11 cellular contexts compared by ENCODE assay signal in genomic region chr3:134367869-134368750, GRCh38. TPM values are rescaled to one million over a fixed set of nuclear protein-coding genes. Genes with fewer than 3 reads are reported as not detected.
DNase-seq lines count a peak whose midpoint lies in the region; ATAC-seq and TF ChIP-seq lines count a peak whose summit lies in the region.
"Had no signal": no experiment of that assay in that cellular context is flagged by ENCODE, and none has a peak within 500 bp of the region (broad histone marks: within the 10 kb centered on the region; RNA-seq: fewer than 3 reads in every experiment).

No MANE protein-coding gene starts in this region.

- peaks cover 41% of the 10 kb centered on the region for H3K79me2 ChIP-seq in GM23338 (replicated peaks; ENCODE audit: insufficient read depth)

- H3K27ac Mint-ChIP-seq in GM23338, result peak overlapping the region; percentile 70; the same call in 1 of the 2 replicates

- H3K4me3 Mint-ChIP-seq in GM23338, result no peak overlapping the region

- H3K9ac ChIP-seq in adipocyte (ENCODE audit: low read length), result peak overlapping the region; percentile 99
- H3K9ac ChIP-seq in stomach smooth muscle (ENCODE audit: low read length in 2 of 2), result no peak overlapping the region

- TF ChIP-seq CTCF in GM23338 (conservative IDR thresholded peaks at IDR 0.05; ENCODE audit: low read depth in 2 of 2), result no peak

- peaks cover 88% of the 10 kb centered on the region for H3K36me3 Mint-ChIP-seq in GM23338 (ENCODE audit: low read depth)

- no peaks in the 10 kb centered on the region for H3K9me3 ChIP-seq in adipocyte (ENCODE audit: control insufficient read depth, low read length)
- H3K9me3 ChIP-seq in stomach smooth muscle (ENCODE audit: control insufficient read depth in 2 of 2, low read length in 2 of 2), result no peaks in the 10 kb centered on the region

- no peak overlapping the region for H3K27ac ChIP-seq in GM23338 (ENCODE audit: low read depth)
- H3K27ac ChIP-seq in stomach smooth muscle (ENCODE audit: low read length), result peak overlapping the region; percentile 76

- no peak overlapping the region for H2AFZ ChIP-seq in GM23338

- peaks cover 69% of the 10 kb centered on the region for H3K4me1 Mint-ChIP-seq in GM23338

- H4K20me1 ChIP-seq in GM23338 (replicated peaks; ENCODE audit: insufficient read depth), result peaks cover 38% of the 10 kb centered on the region

- no peak overlapping the region for H3K4me3 ChIP-seq in GM23338
- H3K4me3 ChIP-seq in adipocyte (ENCODE audit: low read length), result peak overlapping the region; percentile 91
- no peak overlapping the region for H3K4me3 ChIP-seq in stomach smooth muscle (ENCODE audit: low read length in 2 of 2)

- peaks cover 6% of the 10 kb centered on the region; the same call in 1 of the 2 replicates for H3K27me3 ChIP-seq in GM23338 (ENCODE audit: insufficient read depth)
- no peaks in the 10 kb centered on the region for H3K27me3 ChIP-seq in adipocyte (replicated peaks; ENCODE audit: control insufficient read depth, insufficient read depth, low read length)
- no peaks in the 10 kb centered on the region for H3K27me3 ChIP-seq in stomach smooth muscle (ENCODE audit: control insufficient read depth in 1 of 2, insufficient read depth in 2 of 2, low read length in 2 of 2)

- no peaks in the 10 kb centered on the region for H3K9me2 ChIP-seq in GM23338 (ENCODE audit: insufficient read depth)

- H3K36me3 ChIP-seq in GM23338 (ENCODE audit: insufficient read depth), result peaks cover 41% of the 10 kb centered on the region
- peaks cover 84% of the 10 kb centered on the region for H3K36me3 ChIP-seq in adipocyte (ENCODE audit: control insufficient read depth, insufficient read depth, low read length, severe bottlenecking)
- peaks cover 37 to 51% of the 10 kb centered on the region in 2 donors for H3K36me3 ChIP-seq in stomach smooth muscle (ENCODE audit: control insufficient read depth in 2 of 2, insufficient read depth in 2 of 2, low read length in 2 of 2)

- DNase-seq in GM23338 (ENCODE audit: low spot score) (no peak), adipocyte (ENCODE audit: low read depth) (no peak), kidney tubule cell (ENCODE audit: low spot score) (peak; percentile 2), putamen (ENCODE audit: low spot score) (no peak), AML-193 (lab: John Stamatoyannopoulos, UW) (no peak), GM19240 (ENCODE audit: insufficient read length, low spot score) (no peak)
- DNase-seq: amniotic stem cell, NCI-H446, small intestine had no signal

- peaks cover 26% of the 10 kb centered on the region for H3K27me3 Mint-ChIP-seq in GM23338 (ENCODE audit: insufficient read depth, low read depth, poor library complexity)

- no peak for ATAC-seq in GM23338
- ATAC-seq: esophagus mucosa had no signal

- H3F3A ChIP-seq in GM23338 (replicated peaks; ENCODE audit: low read depth), result peaks cover 35% of the 10 kb centered on the region

- no peak overlapping the region for H3K4me2 ChIP-seq in GM23338

- H3K9me3 Mint-ChIP-seq in GM23338, result no peaks in the 10 kb centered on the region; the same call in 2 of the 3 replicates

- H3K4me1 ChIP-seq in GM23338 (ENCODE audit: insufficient read depth), result peaks cover 35% of the 10 kb centered on the region
- peaks cover 82% of the 10 kb centered on the region for H3K4me1 ChIP-seq in adipocyte (ENCODE audit: control insufficient read depth, insufficient read depth, low read length)
- H3K4me1 ChIP-seq in stomach smooth muscle (ENCODE audit: control insufficient read depth, insufficient read depth, low read length), result peaks cover 96% of the 10 kb centered on the region

TF ChIP-seq in GM23338, 12 proteins besides CTCF, POLR2A, EP300 and RAD21:
- TF ChIP-seq REST (IDR thresholded peaks at IDR 0.05; ENCODE audit: unreplicated experiment) (no peak), NANOG (IDR thresholded peaks at IDR 0.05; ENCODE audit: borderline replicate concordance) (no peak), STAT1 (IDR thresholded peaks at IDR 0.05; ENCODE audit: unreplicated experiment) (no peak), ZNF114 (CRISPR knock-in tag; IDR thresholded peaks at IDR 0.05) (no peak), JUNB (IDR thresholded peaks at IDR 0.05; ENCODE audit: unreplicated experiment) (no peak), EZH2 (IDR thresholded peaks at IDR 0.05; ENCODE audit: low read depth, unreplicated experiment) (no peak)
- TF ChIP-seq, protein P1, sequence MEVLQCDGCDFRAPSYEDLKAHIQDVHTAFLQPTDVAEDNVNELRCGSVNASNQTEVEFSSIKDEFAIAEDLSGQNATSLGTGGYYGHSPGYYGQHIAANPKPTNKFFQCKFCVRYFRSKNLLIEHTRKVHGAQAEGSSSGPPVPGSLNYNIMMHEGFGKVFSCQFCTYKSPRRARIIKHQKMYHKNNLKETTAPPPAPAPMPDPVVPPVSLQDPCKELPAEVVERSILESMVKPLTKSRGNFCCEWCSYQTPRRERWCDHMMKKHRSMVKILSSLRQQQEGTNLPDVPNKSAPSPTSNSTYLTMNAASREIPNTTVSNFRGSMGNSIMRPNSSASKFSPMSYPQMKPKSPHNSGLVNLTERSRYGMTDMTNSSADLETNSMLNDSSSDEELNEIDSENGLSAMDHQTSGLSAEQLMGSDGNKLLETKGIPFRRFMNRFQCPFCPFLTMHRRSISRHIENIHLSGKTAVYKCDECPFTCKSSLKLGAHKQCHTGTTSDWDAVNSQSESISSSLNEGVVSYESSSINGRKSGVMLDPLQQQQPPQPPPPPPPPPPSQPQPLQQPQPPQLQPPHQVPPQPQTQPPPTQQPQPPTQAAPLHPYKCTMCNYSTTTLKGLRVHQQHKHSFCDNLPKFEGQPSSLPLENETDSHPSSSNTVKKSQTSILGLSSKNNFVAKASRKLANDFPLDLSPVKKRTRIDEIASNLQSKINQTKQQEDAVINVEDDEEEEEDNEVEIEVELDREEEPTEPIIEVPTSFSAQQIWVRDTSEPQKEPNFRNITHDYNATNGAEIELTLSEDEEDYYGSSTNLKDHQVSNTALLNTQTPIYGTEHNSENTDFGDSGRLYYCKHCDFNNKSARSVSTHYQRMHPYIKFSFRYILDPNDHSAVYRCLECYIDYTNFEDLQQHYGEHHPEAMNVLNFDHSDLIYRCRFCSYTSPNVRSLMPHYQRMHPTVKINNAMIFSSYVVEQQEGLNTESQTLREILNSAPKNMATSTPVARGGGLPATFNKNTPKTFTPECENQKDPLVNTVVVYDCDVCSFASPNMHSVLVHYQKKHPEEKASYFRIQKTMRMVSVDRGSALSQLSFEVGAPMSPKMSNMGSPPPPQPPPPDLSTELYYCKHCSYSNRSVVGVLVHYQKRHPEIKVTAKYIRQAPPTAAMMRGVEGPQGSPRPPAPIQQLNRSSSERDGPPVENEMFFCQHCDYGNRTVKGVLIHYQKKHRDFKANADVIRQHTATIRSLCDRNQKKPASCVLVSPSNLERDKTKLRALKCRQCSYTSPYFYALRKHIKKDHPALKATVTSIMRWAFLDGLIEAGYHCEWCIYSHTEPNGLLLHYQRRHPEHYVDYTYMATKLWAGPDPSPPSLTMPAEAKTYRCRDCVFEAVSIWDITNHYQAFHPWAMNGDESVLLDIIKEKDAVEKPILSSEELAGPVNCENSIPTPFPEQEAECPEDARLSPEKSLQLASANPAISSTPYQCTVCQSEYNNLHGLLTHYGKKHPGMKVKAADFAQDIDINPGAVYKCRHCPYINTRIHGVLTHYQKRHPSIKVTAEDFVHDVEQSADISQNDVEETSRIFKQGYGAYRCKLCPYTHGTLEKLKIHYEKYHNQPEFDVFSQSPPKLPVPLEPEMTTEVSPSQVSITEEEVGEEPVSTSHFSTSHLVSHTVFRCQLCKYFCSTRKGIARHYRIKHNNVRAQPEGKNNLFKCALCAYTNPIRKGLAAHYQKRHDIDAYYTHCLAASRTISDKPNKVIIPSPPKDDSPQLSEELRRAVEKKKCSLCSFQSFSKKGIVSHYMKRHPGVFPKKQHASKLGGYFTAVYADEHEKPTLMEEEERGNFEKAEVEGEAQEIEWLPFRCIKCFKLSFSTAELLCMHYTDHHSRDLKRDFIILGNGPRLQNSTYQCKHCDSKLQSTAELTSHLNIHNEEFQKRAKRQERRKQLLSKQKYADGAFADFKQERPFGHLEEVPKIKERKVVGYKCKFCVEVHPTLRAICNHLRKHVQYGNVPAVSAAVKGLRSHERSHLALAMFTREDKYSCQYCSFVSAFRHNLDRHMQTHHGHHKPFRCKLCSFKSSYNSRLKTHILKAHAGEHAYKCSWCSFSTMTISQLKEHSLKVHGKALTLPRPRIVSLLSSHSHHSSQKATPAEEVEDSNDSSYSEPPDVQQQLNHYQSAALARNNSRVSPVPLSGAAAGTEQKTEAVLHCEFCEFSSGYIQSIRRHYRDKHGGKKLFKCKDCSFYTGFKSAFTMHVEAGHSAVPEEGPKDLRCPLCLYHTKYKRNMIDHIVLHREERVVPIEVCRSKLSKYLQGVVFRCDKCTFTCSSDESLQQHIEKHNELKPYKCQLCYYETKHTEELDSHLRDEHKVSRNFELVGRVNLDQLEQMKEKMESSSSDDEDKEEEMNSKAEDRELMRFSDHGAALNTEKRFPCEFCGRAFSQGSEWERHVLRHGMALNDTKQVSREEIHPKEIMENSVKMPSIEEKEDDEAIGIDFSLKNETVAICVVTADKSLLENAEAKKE (CRISPR knock-in tag; IDR thresholded peaks at IDR 0.05), result no peak

RNA-seq across cellular contexts. Expression of gene AMOTL2, which starts 6.1 kb away (rescaled TPM):
- 96.2 and 102 TPM in 2 replicates for total RNA-seq in GM23338 (2014; rRNA removed; shearing (Covaris generic))
- 17.4 and 17.9 TPM in 2 replicates for polyA plus RNA-seq in GM23338 (2016; fragmentation: Nextera tagmentation; extraction: Ambion mirVana)
